Comparison of ENCODE assay signal across 1 cellular context in genomic region chr1:167599839-167600581, GRCh38.
TF ChIP-seq lines count a peak whose summit lies in the region.

No MANE protein-coding gene starts in this region.

TF ChIP-seq in GM23338, 12 proteins besides CTCF, POLR2A, EP300 and RAD21 (continued from another document):
- TF ChIP-seq ZNF462 (CRISPR knock-in tag; IDR thresholded peaks at IDR 0.05): no peak
- TF ChIP-seq POLR2AphosphoS5 (IDR thresholded peaks at IDR 0.05; ENCODE audit: low read depth): no peak
- no peak for TF ChIP-seq EZH2phosphoT487 (IDR thresholded peaks at IDR 0.05; ENCODE audit: unreplicated experiment)
- no peak for TF ChIP-seq NANOG (IDR thresholded peaks at IDR 0.05; ENCODE audit: borderline replicate concordance)
- no peak for TF ChIP-seq EZH2 (IDR thresholded peaks at IDR 0.05; ENCODE audit: low read depth, unreplicated experiment)
- no peak for TF ChIP-seq ETS1 (IDR thresholded peaks at IDR 0.05)
- TF ChIP-seq STAT1 (IDR thresholded peaks at IDR 0.05; ENCODE audit: unreplicated experiment): no peak
- no peak for TF ChIP-seq ZNF114 (CRISPR knock-in tag; IDR thresholded peaks at IDR 0.05)
TF ChIP-seq in GM23338: peak in this region for 0.
